In genomic region chr1:202122639-202123335, GRCh38 we compare ENCODE assay signal across 8 cellular contexts. TPM values are rescaled to one million over a fixed set of nuclear protein-coding genes. Genes with fewer than 3 reads are reported as not detected.
DNase-seq lines count a peak whose midpoint lies in the region; ATAC-seq and TF ChIP-seq lines count a peak whose summit lies in the region.
"Had no signal": no experiment of that assay in that cellular context is flagged by ENCODE, and none has a peak within 500 bp of the region (broad histone marks: within the 10 kb centered on the region; RNA-seq: fewer than 3 reads in every experiment).

GPR37L1 (plus strand) TSS chr1:202122917; CDS start chr1:202122964, 47 bp downstream.

- H3F3A ChIP-seq in Loucy (ENCODE audit: low read depth) = no peaks in the 10 kb centered on the region

- ATAC-seq in body of pancreas (peak; percentile 52), HG02678 (IDR thresholded peaks at IDR 0.05; ENCODE audit: unreplicated experiment) (no peak)
- no peak for ATAC-seq in effector memory CD8-positive, alpha-beta T cell (replicated peaks)

- no peak within 1 kb of the TSS for H3K4me3 Mint-ChIP-seq in type B pancreatic cell
- no peak within 1 kb of the TSS for H3K4me3 Mint-ChIP-seq in effector memory CD8-positive, alpha-beta T cell
- H3K4me3 Mint-ChIP-seq: memory B cell had no signal

- DNase-seq in body of pancreas (peak; percentile 44 to 69 (median 66)), kidney epithelial cell (ENCODE audit: low read depth) (no peak), type B pancreatic cell (ENCODE audit: extremely low spot score, unreplicated experiment) (no peak), NCI-H1436 (lab: John Stamatoyannopoulos, UW) (no peak)
- no peak for DNase-seq in effector memory CD8-positive, alpha-beta T cell

- H3K4me2 ChIP-seq in Loucy (ENCODE audit: low read depth, low read length, poor library complexity, severe bottlenecking) = no peak within 1 kb of the TSS

- H3K27me3 ChIP-seq in Loucy (ENCODE audit: insufficient read depth, low read length, poor library complexity, severe bottlenecking) (no peaks in the 10 kb centered on the region), body of pancreas (no peaks in the 10 kb centered on the region), kidney epithelial cell (ENCODE audit: control insufficient read depth, insufficient read depth, low read length) (no peaks in the 10 kb centered on the region)

- no peaks in the 10 kb centered on the region for H3K4me1 ChIP-seq in Loucy (ENCODE audit: insufficient read depth, low read length, poor library complexity, severe bottlenecking)
- H3K4me1 ChIP-seq in body of pancreas = peaks cover 11% of the 10 kb centered on the region

- H3K36me3 Mint-ChIP-seq in type B pancreatic cell = no peaks in the 10 kb centered on the region
- H3K36me3 Mint-ChIP-seq in effector memory CD8-positive, alpha-beta T cell (ENCODE audit: insufficient read depth) = no peaks in the 10 kb centered on the region
- H3K36me3 Mint-ChIP-seq: memory B cell had no signal

- no peaks in the 10 kb centered on the region for H4K20me1 ChIP-seq in Loucy (ENCODE audit: insufficient read depth, low read length, poor library complexity, severe bottlenecking)

- H3K27ac Mint-ChIP-seq in type B pancreatic cell = no peak within 1 kb of the TSS
- peak within 1 kb of the TSS in 1 of 2 donors; percentile 71 for H3K27ac Mint-ChIP-seq in effector memory CD8-positive, alpha-beta T cell
- H3K27ac Mint-ChIP-seq: memory B cell had no signal

- no peaks in the 10 kb centered on the region for H3K9me3 ChIP-seq in Loucy (ENCODE audit: insufficient read depth, low read depth, low read length)
- H3K9me3 ChIP-seq in body of pancreas = no peaks in the 10 kb centered on the region

- H3K9ac ChIP-seq in Loucy (ENCODE audit: low read depth, low read length, poor library complexity, severe bottlenecking) = no peak within 1 kb of the TSS

- H3K27ac ChIP-seq in body of pancreas = no peak within 1 kb of the TSS

- intact Hi-C loops in body of pancreas (cut with DNase I) = loop anchor here (5.0 to 10.0 kb wide), 2 partner anchors 120 to 228 kb away; no protein-coding TSS in a partner anchor

- 35 to 53% methylated on average over 10 to 19 of the region's 19 CpGs for WGBS in body of pancreas, 2 donors

- no peak within 1 kb of the TSS for H3K4me3 ChIP-seq in Loucy (ENCODE audit: low read length, poor library complexity, severe bottlenecking)
- H3K4me3 ChIP-seq in body of pancreas = no peak within 1 kb of the TSS
- H3K4me3 ChIP-seq in kidney epithelial cell (ENCODE audit: low read depth, low read length) = no peak within 1 kb of the TSS

- no peaks in the 10 kb centered on the region for H3K9me3 Mint-ChIP-seq in type B pancreatic cell
- H3K9me3 Mint-ChIP-seq in effector memory CD8-positive, alpha-beta T cell = no peaks in the 10 kb centered on the region
- H3K9me3 Mint-ChIP-seq: memory B cell had no signal

- H3K9me2 ChIP-seq in Loucy (replicated peaks; ENCODE audit: low read depth, low read length) = no peaks in the 10 kb centered on the region

- 0 out of 2 replicates have a peak within 1 kb of the TSS, but pooled peaks have one; percentile 55 for H2AFZ ChIP-seq in Loucy (ENCODE audit: low read length)

- H3K36me3 ChIP-seq in Loucy (ENCODE audit: insufficient read depth, low read length) (no peaks in the 10 kb centered on the region), body of pancreas (replicated peaks in 1 of 2; ENCODE audit: insufficient read depth in 1 of 2, low read depth in 2 of 2) (no peaks in the 10 kb centered on the region), kidney epithelial cell (ENCODE audit: control insufficient read depth, insufficient read depth, low read length) (no peaks in the 10 kb centered on the region)

- no peaks in the 10 kb centered on the region for H3K79me2 ChIP-seq in Loucy (ENCODE audit: insufficient read depth, low read length)

- H3K4me1 Mint-ChIP-seq in type B pancreatic cell (ENCODE audit: unreplicated experiment) = peaks cover 13% of the 10 kb centered on the region
- H3K4me1 Mint-ChIP-seq in effector memory CD8-positive, alpha-beta T cell (ENCODE audit: low read depth in 2 of 2) = peaks cover 0 to 1% of the 10 kb centered on the region in 2 donors
- H3K4me1 Mint-ChIP-seq: memory B cell had no signal

- H3K27me3 Mint-ChIP-seq in type B pancreatic cell = peaks cover 4% of the 10 kb centered on the region
- H3K27me3 Mint-ChIP-seq in effector memory CD8-positive, alpha-beta T cell = peaks cover 44 to 61% of the 10 kb centered on the region in 2 donors

- no peak for TF ChIP-seq POLR2A in body of pancreas (IDR thresholded peaks at IDR 0.05)

- TF ChIP-seq CTCF in Loucy (conservative IDR thresholded peaks at IDR 0.05; ENCODE audit: low read length) (no peak), body of pancreas (IDR thresholded peaks at IDR 0.05) (peak; percentile 8 to 48 (median 36)), kidney epithelial cell (IDR thresholded peaks at IDR 0.05; ENCODE audit: insufficient read depth, low read length, poor library complexity, severe bottlenecking) (peak; percentile 66), type B pancreatic cell (conservative IDR thresholded peaks at IDR 0.05) (peak; percentile 75)

RNA-seq across cellular contexts. Expression of gene GPR37L1, which starts in this region (rescaled TPM):
- total RNA-seq in body of pancreas (not detected), kidney epithelial cell (0.04 and 0.07 TPM in 2 replicates), type B pancreatic cell (ENCODE audit: low replicate concordance) (0.12 and 0.24 TPM in 2 replicates)

Comparison
In these comparisons a context has a peak if more than half of its experiments do, and no peak if none do; other contexts are left out.
1. Peak in DNase-seq and ATAC-seq in body of pancreas; RNA of the gene not detected or under 1 TPM.